ENCODE assay signal across 1 cellular context in genomic region chr21:44012474-44013379, GRCh38.
TF ChIP-seq lines count a peak whose summit lies in the region.

No MANE protein-coding gene starts in this region.

TF ChIP-seq in K562, 482 proteins besides CTCF, POLR2A, EP300 and RAD21 (continued from another document and continues in another):
- TF ChIP-seq ZNF395 (CRISPR knock-in tag; IDR thresholded peaks at IDR 0.05) = peak; percentile 63
- TF ChIP-seq ILF3 (IDR thresholded peaks at IDR 0.05; ENCODE audit: borderline replicate concordance) = peak; percentile 72; the same call in 1 of the 2 replicates
- TF ChIP-seq ZNF75A (CRISPR knock-in tag; IDR thresholded peaks at IDR 0.05) = no peak
- no peak for TF ChIP-seq TCF3 (CRISPR knock-in tag; IDR thresholded peaks at IDR 0.05)
- TF ChIP-seq ZBTB1 (CRISPR knock-in tag; IDR thresholded peaks at IDR 0.05; ENCODE audit: borderline replicate concordance, low read depth) = peak; percentile 76; the same call in 1 of the 2 replicates
- TF ChIP-seq ZNF77 (CRISPR knock-in tag; IDR thresholded peaks at IDR 0.05) = no peak
- TF ChIP-seq TARDBP (IDR thresholded peaks at IDR 0.05) = no peak
- TF ChIP-seq ZNF707 (CRISPR knock-in tag; conservative IDR thresholded peaks at IDR 0.05) = 0 out of 2 replicates have a peak, but pooled peaks have one; percentile 15
- no peak for TF ChIP-seq TCF7L2 (IDR thresholded peaks at IDR 0.05; ENCODE audit: low read depth, low read length)
- TF ChIP-seq STAT5A (IDR thresholded peaks at IDR 0.05; ENCODE audit: borderline replicate concordance, low read length) = no peak
- TF ChIP-seq SP1 (CRISPR knock-in tag; IDR thresholded peaks at IDR 0.05) = peak; percentile 48; the same call in 1 of the 2 replicates
- peak; percentile 97 for TF ChIP-seq RBBP5 (IDR thresholded peaks at IDR 0.05; ENCODE audit: borderline replicate concordance, insufficient read depth, low read length, poor library complexity, severe bottlenecking)
- TF ChIP-seq GABPB1 (CRISPR knock-in tag; IDR thresholded peaks at IDR 0.05) = peak; percentile 78
- TF ChIP-seq GTF2A2 (tag; IDR thresholded peaks at IDR 0.05) = no peak
- no peak for TF ChIP-seq ZNF79 (CRISPR knock-in tag; IDR thresholded peaks at IDR 0.05; ENCODE audit: low read depth)
- TF ChIP-seq NR1H2 (CRISPR knock-in tag; IDR thresholded peaks at IDR 0.05) = no peak
- no peak for TF ChIP-seq ZNF174 (CRISPR knock-in tag; IDR thresholded peaks at IDR 0.05)
- TF ChIP-seq ZNF133 (CRISPR knock-in tag; IDR thresholded peaks at IDR 0.05) = no peak
- TF ChIP-seq FOXA1 (IDR thresholded peaks at IDR 0.05; ENCODE audit: borderline replicate concordance) = no peak
- TF ChIP-seq TAF1 (IDR thresholded peaks at IDR 0.05; ENCODE audit: control insufficient read depth, extremely low read depth, insufficient read depth, low read length, severe bottlenecking) = peak; percentile 60
- TF ChIP-seq SPI1 (IDR thresholded peaks at IDR 0.05; ENCODE audit: borderline replicate concordance, low read depth, low read length) = no peak
- no peak for TF ChIP-seq ZNF57 (CRISPR knock-in tag; IDR thresholded peaks at IDR 0.05)
- peak; percentile 81 for TF ChIP-seq GABPA (tag; conservative IDR thresholded peaks at IDR 0.05; ENCODE audit: low read depth)
- no peak for TF ChIP-seq NR2F6 (CRISPR knock-in tag; IDR thresholded peaks at IDR 0.05)
- no peak for TF ChIP-seq WHSC1 (IDR thresholded peaks at IDR 0.05; ENCODE audit: low read length)
- no peak for TF ChIP-seq SREBF1 (IDR thresholded peaks at IDR 0.05; ENCODE audit: borderline replicate concordance, low read depth, low read length)
- TF ChIP-seq EZH2 (IDR thresholded peaks at IDR 0.05; ENCODE audit: borderline replicate concordance, low read depth, low read length) = no peak
- no peak for TF ChIP-seq NCOA6 (IDR thresholded peaks at IDR 0.05)
- no peak for TF ChIP-seq ZNF197 (CRISPR knock-in tag; IDR thresholded peaks at IDR 0.05; ENCODE audit: low read depth)
- TF ChIP-seq MBD1 (CRISPR knock-in tag; IDR thresholded peaks at IDR 0.05) = no peak
- TF ChIP-seq ETS2 (tag; IDR thresholded peaks at IDR 0.05; ENCODE audit: borderline replicate concordance, poor library complexity, severe bottlenecking) = no peak
- TF ChIP-seq, protein P1, sequence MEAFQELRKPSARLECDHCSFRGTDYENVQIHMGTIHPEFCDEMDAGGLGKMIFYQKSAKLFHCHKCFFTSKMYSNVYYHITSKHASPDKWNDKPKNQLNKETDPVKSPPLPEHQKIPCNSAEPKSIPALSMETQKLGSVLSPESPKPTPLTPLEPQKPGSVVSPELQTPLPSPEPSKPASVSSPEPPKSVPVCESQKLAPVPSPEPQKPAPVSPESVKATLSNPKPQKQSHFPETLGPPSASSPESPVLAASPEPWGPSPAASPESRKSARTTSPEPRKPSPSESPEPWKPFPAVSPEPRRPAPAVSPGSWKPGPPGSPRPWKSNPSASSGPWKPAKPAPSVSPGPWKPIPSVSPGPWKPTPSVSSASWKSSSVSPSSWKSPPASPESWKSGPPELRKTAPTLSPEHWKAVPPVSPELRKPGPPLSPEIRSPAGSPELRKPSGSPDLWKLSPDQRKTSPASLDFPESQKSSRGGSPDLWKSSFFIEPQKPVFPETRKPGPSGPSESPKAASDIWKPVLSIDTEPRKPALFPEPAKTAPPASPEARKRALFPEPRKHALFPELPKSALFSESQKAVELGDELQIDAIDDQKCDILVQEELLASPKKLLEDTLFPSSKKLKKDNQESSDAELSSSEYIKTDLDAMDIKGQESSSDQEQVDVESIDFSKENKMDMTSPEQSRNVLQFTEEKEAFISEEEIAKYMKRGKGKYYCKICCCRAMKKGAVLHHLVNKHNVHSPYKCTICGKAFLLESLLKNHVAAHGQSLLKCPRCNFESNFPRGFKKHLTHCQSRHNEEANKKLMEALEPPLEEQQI (IDR thresholded peaks at IDR 0.05) = no peak
- peak; percentile 96 for TF ChIP-seq NR2C2 (CRISPR knock-in tag; IDR thresholded peaks at IDR 0.05)
- peak; percentile 100 for TF ChIP-seq NR2C2 (tag; IDR thresholded peaks at IDR 0.05)
- peak; percentile 86 for TF ChIP-seq SMAD4 (CRISPR knock-in tag; conservative IDR thresholded peaks at IDR 0.05)
- peak; percentile 8; the same call in 1 of the 2 replicates for TF ChIP-seq JUND (IDR thresholded peaks at IDR 0.05; ENCODE audit: borderline replicate concordance, low read depth, low read length)
- no peak; the same call in 2 of the 3 replicates for TF ChIP-seq JUND (tag; IDR thresholded peaks at IDR 0.05; ENCODE audit: borderline replicate concordance, low read depth, low read length)
- TF ChIP-seq JUNB (CRISPR knock-in tag; conservative IDR thresholded peaks at IDR 0.05) = no peak
- TF ChIP-seq, protein P2, sequence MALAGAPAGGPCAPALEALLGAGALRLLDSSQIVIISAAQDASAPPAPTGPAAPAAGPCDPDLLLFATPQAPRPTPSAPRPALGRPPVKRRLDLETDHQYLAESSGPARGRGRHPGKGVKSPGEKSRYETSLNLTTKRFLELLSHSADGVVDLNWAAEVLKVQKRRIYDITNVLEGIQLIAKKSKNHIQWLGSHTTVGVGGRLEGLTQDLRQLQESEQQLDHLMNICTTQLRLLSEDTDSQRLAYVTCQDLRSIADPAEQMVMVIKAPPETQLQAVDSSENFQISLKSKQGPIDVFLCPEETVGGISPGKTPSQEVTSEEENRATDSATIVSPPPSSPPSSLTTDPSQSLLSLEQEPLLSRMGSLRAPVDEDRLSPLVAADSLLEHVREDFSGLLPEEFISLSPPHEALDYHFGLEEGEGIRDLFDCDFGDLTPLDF (CRISPR knock-in tag; IDR thresholded peaks at IDR 0.05) = peak; percentile 63; the same call in 1 of the 2 replicates
- TF ChIP-seq ZNF583 (CRISPR knock-in tag; IDR thresholded peaks at IDR 0.05) = peak; percentile 42; the same call in 1 of the 2 replicates
- no peak for TF ChIP-seq PRDM10 (IDR thresholded peaks at IDR 0.05; ENCODE audit: partially characterized antibody)
- peak; percentile 83 for TF ChIP-seq BCOR (IDR thresholded peaks at IDR 0.05)
- no peak for TF ChIP-seq NR3C1 (CRISPR knock-in tag; IDR thresholded peaks at IDR 0.05)
- peak; percentile 25 to 44; a peak in 2 of 4 replicates for TF ChIP-seq NRF1 (conservative IDR thresholded peaks at IDR 0.05 in 1 of 2, IDR thresholded peaks at IDR 0.05 in 1 of 2)
- no peak for TF ChIP-seq EGR1 (conservative IDR thresholded peaks at IDR 0.05)
- no peak for TF ChIP-seq BACH1 (tag; IDR thresholded peaks at IDR 0.05)
- no peak for TF ChIP-seq POLR2B (IDR thresholded peaks at IDR 0.05; ENCODE audit: low read depth, partially characterized antibody)
- TF ChIP-seq ZNF398 (CRISPR knock-in tag; IDR thresholded peaks at IDR 0.05) = no peak
- no peak for TF ChIP-seq CBFA2T2 (conservative IDR thresholded peaks at IDR 0.05)
- no peak for TF ChIP-seq HDGF (IDR thresholded peaks at IDR 0.05)
- peak; percentile 53 for TF ChIP-seq SOX6 (IDR thresholded peaks at IDR 0.05)
- no peak for TF ChIP-seq PKNOX1 (IDR thresholded peaks at IDR 0.05)
- TF ChIP-seq ZBTB8A (IDR thresholded peaks at IDR 0.05; ENCODE audit: partially characterized antibody) = no peak
- no peak; the same call in 1 of the 2 replicates for TF ChIP-seq HMGXB4 (CRISPR knock-in tag; IDR thresholded peaks at IDR 0.05)
- no peak for TF ChIP-seq EHMT2 (IDR thresholded peaks at IDR 0.05)
- no peak for TF ChIP-seq BHLHE40 (IDR thresholded peaks at IDR 0.05; ENCODE audit: low read length)
